2 cellular contexts compared by ENCODE assay signal in the genomic region with DNA sequence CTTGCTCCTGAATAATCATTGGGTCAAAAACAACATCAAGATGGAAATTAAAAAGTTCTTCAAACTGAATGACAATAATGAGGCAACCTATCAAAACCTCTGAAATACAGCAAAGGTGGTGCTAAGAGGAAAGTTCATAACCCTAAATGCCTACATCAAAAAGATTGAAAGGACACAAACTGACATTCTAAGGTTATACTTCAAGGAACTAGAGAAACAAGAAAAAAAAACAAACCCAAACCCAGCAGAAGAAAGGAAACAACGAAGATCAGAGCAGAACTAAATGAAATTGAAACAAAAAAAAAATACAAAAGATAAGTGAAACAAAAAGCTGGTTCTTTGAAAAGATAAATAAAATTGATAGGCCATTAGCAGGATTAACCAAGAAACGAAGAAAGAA. TPM values are rescaled to one million over a fixed set of nuclear protein-coding genes. Genes with fewer than 3 reads are reported as not detected.
"Had no signal": no experiment of that assay in that cellular context is flagged by ENCODE, and none has a peak within 500 bp of the region (broad histone marks: within the 10 kb centered on the region; RNA-seq: fewer than 3 reads in every experiment).

No MANE protein-coding gene starts in this region.

RNA-seq across cellular contexts. Expression of gene TMPRSS12, which starts 26.2 kb away (rescaled TPM):
- total RNA-seq: Right ventricle myocardium superior, SJSA1 had no signal
